Comparison of ENCODE assay signal across 8 cellular contexts in the genomic region with DNA sequence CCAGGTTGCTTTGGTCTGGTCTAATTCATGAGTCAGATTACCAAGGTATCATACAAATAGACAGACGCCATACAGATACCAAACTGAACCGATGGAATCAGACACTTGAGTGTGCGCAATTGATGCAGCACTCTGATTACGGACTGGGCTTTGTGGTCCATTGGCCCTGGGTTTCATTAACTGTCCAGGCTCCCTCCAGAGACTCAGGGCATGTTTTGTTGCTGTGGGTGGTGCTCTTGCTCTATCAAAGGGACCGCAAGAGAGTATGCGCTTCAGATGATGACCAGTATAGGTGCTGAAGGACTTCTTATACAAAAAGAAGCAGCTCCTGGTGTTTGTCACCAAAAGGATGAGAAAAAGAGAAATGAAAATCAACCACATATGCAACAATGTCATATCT. TPM values are rescaled to one million over a fixed set of nuclear protein-coding genes. Genes with fewer than 3 reads are reported as not detected.
DNase-seq lines count a peak whose midpoint lies in the region; ATAC-seq, FAIRE-seq and TF ChIP-seq lines count a peak whose summit lies in the region.

No MANE protein-coding gene starts in this region.

- no peak for FAIRE-seq in GM12891 (lab: Jason Lieb, UNC)

- no peaks in the 10 kb centered on the region for H3K36me3 Mint-ChIP-seq in activated CD4-positive, alpha-beta T cell treated with anti-CD3 and anti-CD28 coated beads, Interleukin-2, amount 10 ng/mL, durations not matched to agents 7 days and 5 days (ENCODE audit: low read depth)
- no peaks in the 10 kb centered on the region for H3K36me3 Mint-ChIP-seq in naive B cell

- no peak overlapping the region for H3K27ac Mint-ChIP-seq in activated CD4-positive, alpha-beta T cell treated with anti-CD3 and anti-CD28 coated beads, Interleukin-2, amount 10 ng/mL, durations not matched to agents 7 days and 5 days
- peak overlapping the region in 4 of 6 donors; percentile 73 to 95 (median 85) for H3K27ac Mint-ChIP-seq in naive B cell

- H3K27me3 Mint-ChIP-seq in activated CD4-positive, alpha-beta T cell treated with anti-CD3 and anti-CD28 coated beads, Interleukin-2, amount 10 ng/mL, durations not matched to agents 7 days and 5 days = no peaks in the 10 kb centered on the region
- H3K27me3 Mint-ChIP-seq in naive B cell = peaks cover 0 to 8% (median 6%) of the 10 kb centered on the region in 3 donors

- H3K27me3 ChIP-seq in H7 (ENCODE audit: control insufficient read depth, insufficient read depth, low read length) = no peaks in the 10 kb centered on the region

- ATAC-seq in HG03108 (IDR thresholded peaks at IDR 0.05; ENCODE audit: unreplicated experiment) (peak; percentile 20), SK-N-SH treated with all-trans-retinoic acid at 6 μM for 48 hours (peak; percentile 54), naive B cell (ENCODE audit: low read depth in 2 of 2) (peak; percentile 39 to 66), GM19351 (IDR thresholded peaks at IDR 0.05; ENCODE audit: unreplicated experiment) (no peak)

- H3K9me3 Mint-ChIP-seq in activated CD4-positive, alpha-beta T cell treated with anti-CD3 and anti-CD28 coated beads, Interleukin-2, amount 10 ng/mL, durations not matched to agents 7 days and 5 days = no peaks in the 10 kb centered on the region
- H3K9me3 Mint-ChIP-seq in naive B cell = no peaks in the 10 kb centered on the region

- H3K36me3 ChIP-seq in H7 (replicated peaks; ENCODE audit: control insufficient read depth, insufficient read depth, low read length) = no peaks in the 10 kb centered on the region

- POLR2A ChIA-PET in activated CD4-positive, alpha-beta T cell treated with anti-CD3 and anti-CD28 coated beads, Interleukin-2, amount 10 ng/mL, durations not matched to agents 7 days and 5 days (lab: Charles Lee) = no interaction called here

- no peak overlapping the region for H3K4me3 Mint-ChIP-seq in activated CD4-positive, alpha-beta T cell treated with anti-CD3 and anti-CD28 coated beads, Interleukin-2, amount 10 ng/mL, durations not matched to agents 7 days and 5 days
- H3K4me3 Mint-ChIP-seq in naive B cell = peak overlapping the region in 5 of 8 donors; percentile 4 to 78 (median 71)

- CTCF ChIA-PET in activated CD4-positive, alpha-beta T cell treated with anti-CD3 and anti-CD28 coated beads, Interleukin-2, amount 10 ng/mL, durations not matched to agents 7 days and 5 days (lab: Charles Lee) = interaction anchor here (0.8 to 4.3 kb wide), 18 partner anchors 14 to 635 kb away, joined by 3 to 42 read pairs (median 4); partner anchors contain the start of gene IL6ST

- peak; percentile 15 for DNase-seq in activated CD4-positive, alpha-beta T cell treated with anti-CD3 and anti-CD28 coated beads, Interleukin-2, amount 10 ng/mL, durations not matched to agents 7 days and 5 days
- no peak for DNase-seq in activated CD4-positive, alpha-beta T cell treated with anti-CD3 and anti-CD28 coated beads for 4 hours
- peak; percentile 39 for DNase-seq in naive B cell
- DNase-seq in H7 = no peak
- DNase-seq in GM12891 (ENCODE audit: insufficient read length, low spot score) = no peak

- TF ChIP-seq POLR2A in GM12891 (IDR thresholded peaks at IDR 0.05; ENCODE audit: low read depth, low read length) = no peak

- peaks cover 21% of the 10 kb centered on the region for H3K4me1 Mint-ChIP-seq in activated CD4-positive, alpha-beta T cell treated with anti-CD3 and anti-CD28 coated beads, Interleukin-2, amount 10 ng/mL, durations not matched to agents 7 days and 5 days
- peaks cover 24 to 35% (median 29%) of the 10 kb centered on the region in 3 donors for H3K4me1 Mint-ChIP-seq in naive B cell

- no peak overlapping the region for H3K4me3 ChIP-seq in H7 (ENCODE audit: insufficient read depth, low read depth, low read length)

TF ChIP-seq in SK-N-SH treated with all-trans-retinoic acid at 6 μM for 48 hours, 23 proteins besides CTCF, POLR2A, EP300 and RAD21:
- peak; percentile 11; the same call in 1 of the 2 replicates for TF ChIP-seq TCF4 (CRISPR knock-in tag; IDR thresholded peaks at IDR 0.05; ENCODE audit: borderline replicate concordance)
- no peak for TF ChIP-seq ARNTL (CRISPR knock-in tag; IDR thresholded peaks at IDR 0.05; ENCODE audit: borderline replicate concordance, low read depth)
- peak; percentile 46; the same call in 1 of the 2 replicates for TF ChIP-seq TSHZ2 (CRISPR knock-in tag; IDR thresholded peaks at IDR 0.05)

TF ChIP-seq in GM12891, 5 proteins besides CTCF, POLR2A, EP300 and RAD21:
- no peak for TF ChIP-seq SPI1 (IDR thresholded peaks at IDR 0.05; ENCODE audit: low read depth, low read length)
- no peak for TF ChIP-seq TAF1 (IDR thresholded peaks at IDR 0.05; ENCODE audit: low read depth, low read length)
- TF ChIP-seq POU2F2 (IDR thresholded peaks at IDR 0.05; ENCODE audit: low read depth, low read length) = no peak
- TF ChIP-seq POLR2AphosphoS5 (IDR thresholded peaks at IDR 0.05; ENCODE audit: low read depth, low read length) = no peak
- TF ChIP-seq PAX5 (IDR thresholded peaks at IDR 0.05; ENCODE audit: insufficient read depth, low read length, severe bottlenecking) = no peak

RNA-seq across cellular contexts. Expression of gene ANKRD55, which starts 36.9 kb away (rescaled TPM):
- total RNA-seq in activated CD4-positive, alpha-beta T cell treated with anti-CD3 and anti-CD28 coated beads, Interleukin-2, amount 10 ng/mL, durations not matched to agents 7 days and 5 days = 10 to 100 TPM; 10.3 to 11.9 TPM
- polyA plus RNA-seq in naive B cell (ENCODE audit: low read depth in 6 of 6) = under 1 TPM in 1 of 6 donors, not detected in 5; 0.13 TPM
- total RNA-seq in H7 (2014; rRNA removed; shearing (Covaris generic)) = not detected in 2 replicates
- not detected for polyA plus RNA-seq in GM12891 (2012; ENCODE audit: low read depth, missing spikeins)

Comparison
In these comparisons a context has a peak if more than half of its experiments do, and no peak if none do; other contexts are left out.
1. DNase-seq: peak in activated CD4-positive, alpha-beta T cell treated with anti-CD3 and anti-CD28 coated beads, Interleukin-2, amount 10 ng/mL, durations not matched to agents 7 days and 5 days (single experiment) and naive B cell (single experiment); none in activated CD4-positive, alpha-beta T cell treated with anti-CD3 and anti-CD28 coated beads for 4 hours (0 of 2), H7 (single experiment) and GM12891 (single experiment).
2. RNA of gene ANKRD55, which starts 36.9 kb away (total RNA-seq): 10.3 to 11.9 TPM in activated CD4-positive, alpha-beta T cell treated with anti-CD3 and anti-CD28 coated beads, Interleukin-2, amount 10 ng/mL, durations not matched to agents 7 days and 5 days; not detected in H7; every median in the first group is over 10 times any median in the second.